15 cellular contexts compared by ENCODE assay signal in genomic region chr12:123041811-123042655, GRCh38.
DNase-seq lines count a peak whose midpoint lies in the region; ATAC-seq, FAIRE-seq and TF ChIP-seq lines count a peak whose summit lies in the region.
"Had no signal": no experiment of that assay in that cellular context is flagged by ENCODE, and none has a peak within 500 bp of the region (broad histone marks: within the 10 kb centered on the region; RNA-seq: fewer than 3 reads in every experiment).

No MANE protein-coding gene starts in this region.

- H3K36me3 ChIP-seq in IMR-90 (ENCODE audit: control insufficient read depth, insufficient read depth, low read length) (no peaks in the 10 kb centered on the region), kidney (ENCODE audit: control insufficient read depth in 1 of 2, insufficient read depth in 2 of 2, low read length in 2 of 2) (no peaks in the 10 kb centered on the region), spleen (no peaks in the 10 kb centered on the region)
- H3K36me3 ChIP-seq: neutrophil had no signal

- POLR2A ChIA-PET in IMR-90 (lab: Charles Lee; ENCODE audit: unreplicated experiment): interaction anchor here (0.6 to 1.6 kb wide), 4 partner anchors 107 to 196 kb away, joined by 3 to 8 read pairs (median 5); partner anchors contain the start of genes MPHOSPH9 and MTRFR

- H3K9ac ChIP-seq in IMR-90 (ENCODE audit: low read depth, low read length): peak overlapping the region; percentile 69
- H3K9ac ChIP-seq in kidney (ENCODE audit: low read length in 2 of 2): no peak overlapping the region

- H3K9me1 ChIP-seq in IMR-90 (ENCODE audit: insufficient read depth, low read length): peaks cover 25% of the 10 kb centered on the region

- DNase-seq in IMR-90 (peak; percentile 98), choroid plexus epithelial cell (ENCODE audit: low read depth) (peak; percentile 83), kidney (peak; percentile 60), spleen (peak; percentile 49), NCI-H2196 treated with DMSO at 0.1 percent for 48 hours (lab: John Stamatoyannopoulos, UW; ENCODE audit: unreplicated experiment) (no peak), omental fat pad (ENCODE audit: low spot score) (no peak), OCI-M1 (lab: John Stamatoyannopoulos, UW) (no peak)
- DNase-seq: immature natural killer cell, MM.1S, NCI-H446, T1000 had no signal

- no TSS peak for BruUV-seq in IMR-90 (replicated peaks; lab: Mats Ljungman, UMichigan)

- H2AK9ac ChIP-seq in IMR-90 (replicated peaks; ENCODE audit: low read depth, low read length, poor library complexity): peak overlapping the region; percentile 53

- peaks cover 33% of the 10 kb centered on the region for H3K4me1 ChIP-seq in IMR-90 (ENCODE audit: control insufficient read depth, insufficient read depth, low read length)
- H3K4me1 ChIP-seq in kidney (ENCODE audit: control insufficient read depth in 1 of 2, insufficient read depth in 1 of 2, low read depth in 1 of 2, low read length in 2 of 2): peaks cover 5 to 12% of the 10 kb centered on the region in 2 donors
- peaks cover 9 to 36% (median 16%) of the 10 kb centered on the region in 6 donors for H3K4me1 ChIP-seq in spleen

- H2AK5ac ChIP-seq in IMR-90 (ENCODE audit: low read depth, low read length): peak overlapping the region; percentile 97

- peak overlapping the region; percentile 87 for H3K18ac ChIP-seq in IMR-90 (ENCODE audit: low read depth, low read length)

- TF ChIP-seq CTCF in IMR-90 (conservative IDR thresholded peaks at IDR 0.05; ENCODE audit: low read depth, low read length): no peak
- no peak for TF ChIP-seq CTCF in choroid plexus epithelial cell (conservative IDR thresholded peaks at IDR 0.05; ENCODE audit: low read depth, low read length)
- no peak for TF ChIP-seq CTCF in kidney (IDR thresholded peaks at IDR 0.05; ENCODE audit: borderline replicate concordance, extremely low read depth, insufficient read depth)
- no peak for TF ChIP-seq CTCF in spleen (IDR thresholded peaks at IDR 0.05 in 8 of 11, conservative IDR thresholded peaks at IDR 0.05 in 3 of 11)
- TF ChIP-seq CTCF in omental fat pad (IDR thresholded peaks at IDR 0.05): no peak

- peak overlapping the region; percentile 68 to 90; a peak in 3 of 4 replicates for H4K8ac ChIP-seq in IMR-90 (ENCODE audit: low read depth in 2 of 2, low read length in 2 of 2)

- peak overlapping the region; percentile 92 for H2BK120ac ChIP-seq in IMR-90 (ENCODE audit: low read depth, low read length)

- H3K4ac ChIP-seq in IMR-90 (ENCODE audit: low read depth, low read length): peak overlapping the region; percentile 95

- in situ Hi-C loops in IMR-90 (cut with MboI; ENCODE audit: low sequenced_read_pairs): loop anchor here (10.0 kb wide), 1 partner anchor 193 kb away; the partner anchor contains the start of genes MPHOSPH9 and MTRFR

- CTCF ChIA-PET in IMR-90 (lab: Yijun Ruan, JAX): interaction anchor here (0.7 to 3.3 kb wide), 11 partner anchors 11 to 611 kb away, joined by 3 to 27 read pairs (median 4); partner anchors contain the start of genes MPHOSPH9, MTRFR and PITPNM2

- 36% methylated on average over 8 of the region's 17 CpGs; no CpG with 5 or more reads in 1 of the 2 experiments for WGBS in IMR-90 (ENCODE audit: extremely low coverage in 2 of 2, insufficient read length in 1 of 2), 2 experiments
- WGBS in spleen, 5 donors: 82 to 87% (median 86%) methylated on average over 16 to 17 of the region's 17 CpGs

- H2AFZ ChIP-seq in IMR-90 (replicated peaks; ENCODE audit: low read length, poor library complexity): peak overlapping the region; percentile 81

- peak overlapping the region; percentile 65 for H3K4me2 ChIP-seq in IMR-90 (ENCODE audit: low read depth, low read length)

- intact Hi-C loops in IMR-90 (cut with micrococcal nuclease): loop anchor here (2.0 kb wide), 2 partner anchors 61 to 85 kb away; partner anchors contain the start of gene ARL6IP4
- intact Hi-C loops in kidney (cut with DNase I): loop anchor here (5.0 to 10.0 kb wide), 2 partner anchors 113 to 195 kb away; partner anchors contain the start of gene PITPNM2
- intact Hi-C loops in spleen (cut with DNase I; ENCODE audit: low total_unique reads): loop anchor here (5.0 to 10.0 kb wide), 2 partner anchors 113 to 195 kb away; partner anchors contain the start of gene PITPNM2

- ATAC-seq in IMR-90 (ENCODE audit: low read depth) (peak; percentile 66), omental fat pad (ENCODE audit: low FRiP score) (no peak), GM21390 (IDR thresholded peaks at IDR 0.05; ENCODE audit: unreplicated experiment) (no peak)

- dilution Hi-C loops in IMR-90 (cut with HindIII; ENCODE audit: low sequenced_read_pairs, unreplicated experiment): no loop called here

- TF ChIP-seq POLR2A in IMR-90 (IDR thresholded peaks at IDR 0.05; ENCODE audit: low read depth, low read length) (no peak), spleen (IDR thresholded peaks at IDR 0.05) (no peak)

- H2BK20ac ChIP-seq in IMR-90 (ENCODE audit: low read depth, low read length): peak overlapping the region; percentile 93

- H3K27me3 ChIP-seq in IMR-90 (ENCODE audit: control insufficient read depth, insufficient read depth, low read length): no peaks in the 10 kb centered on the region
- no peaks in the 10 kb centered on the region for H3K27me3 ChIP-seq in spleen (replicated peaks in 1 of 7)
- H3K27me3 ChIP-seq: neutrophil had no signal

- H3K79me1 ChIP-seq in IMR-90 (ENCODE audit: low read depth in 1 of 2, low read length in 2 of 2): peaks cover 6 to 42% of the 10 kb centered on the region in 2 experiments; a peak in 3 of 4 replicates

- H3K56ac ChIP-seq in IMR-90 (ENCODE audit: extremely low read depth, insufficient read depth, low read length): peak overlapping the region; percentile 62

- H3K14ac ChIP-seq in IMR-90 (replicated peaks; ENCODE audit: low read depth, low read length): peak overlapping the region; percentile 87

- no peak for FAIRE-seq in kidney (lab: Jason Lieb, UNC)
- FAIRE-seq: endometrium, RCC 7860 had no signal

- H4K5ac ChIP-seq in IMR-90 (ENCODE audit: low read depth, low read length): peak overlapping the region; percentile 93

- H2BK15ac ChIP-seq in IMR-90 (ENCODE audit: low read depth, low read length): peak overlapping the region; percentile 49; the same call in 2 of the 3 replicates

- H3K23ac ChIP-seq in IMR-90 (ENCODE audit: low read depth, low read length): peak overlapping the region; percentile 91

- H3K4me3 ChIP-seq in IMR-90 (ENCODE audit: insufficient read depth, low read depth, low read length) (no peak overlapping the region), choroid plexus epithelial cell (ENCODE audit: low read depth, low read length) (no peak overlapping the region), kidney (ENCODE audit: low read length in 2 of 2) (no peak overlapping the region), spleen (no peak overlapping the region)

- H2BK5ac ChIP-seq in IMR-90 (ENCODE audit: low read depth, low read length, poor library complexity, severe bottlenecking): peak overlapping the region; percentile 74

- peak overlapping the region; percentile 95 for H4K91ac ChIP-seq in IMR-90 (ENCODE audit: insufficient read depth, low read depth, low read length)

- no peaks in the 10 kb centered on the region for H4K20me1 ChIP-seq in IMR-90 (ENCODE audit: insufficient read depth, low read length)

- H3K9me3 ChIP-seq in IMR-90 (ENCODE audit: control insufficient read depth, insufficient read depth, low read length) (no peaks in the 10 kb centered on the region), kidney (ENCODE audit: control insufficient read depth in 1 of 2, low read length in 2 of 2) (no peaks in the 10 kb centered on the region), spleen (no peaks in the 10 kb centered on the region)
- H3K9me3 ChIP-seq: neutrophil had no signal

- TF ChIP-seq RAD21 in IMR-90 (IDR thresholded peaks at IDR 0.05; ENCODE audit: low read length): peak; percentile 5; the same call in 1 of the 2 replicates

- H3K27ac ChIP-seq in IMR-90 (ENCODE audit: insufficient read depth, low read length) (peak overlapping the region; percentile 93), kidney (ENCODE audit: low read depth in 2 of 2, low read length in 2 of 2) (no peak overlapping the region), spleen (peak overlapping the region in 4 of 8 donors; percentile 25 to 34 (median 30))
- H3K27ac ChIP-seq: neutrophil had no signal

TF ChIP-seq in IMR-90, 13 proteins besides CTCF, POLR2A, EP300 and RAD21:
- TF ChIP-seq MAFK (IDR thresholded peaks at IDR 0.05; ENCODE audit: low read depth, low read length) (no peak), NFE2L2 (IDR thresholded peaks at IDR 0.05; ENCODE audit: low read depth, low read length) (peak; percentile 58; the same call in 1 of the 2 replicates), MXI1 (IDR thresholded peaks at IDR 0.05; ENCODE audit: borderline replicate concordance, low read depth, low read length) (peak; percentile 98), CEBPB (IDR thresholded peaks at IDR 0.05; ENCODE audit: low read depth, low read length) (no peak), CHD1 (IDR thresholded peaks at IDR 0.05; ENCODE audit: low read depth, low read length) (no peak), RFX5 (IDR thresholded peaks at IDR 0.05; ENCODE audit: low read depth, low read length) (no peak), FOS (IDR thresholded peaks at IDR 0.05; ENCODE audit: low read depth, low read length) (peak; percentile 47), MAZ (IDR thresholded peaks at IDR 0.05; ENCODE audit: borderline replicate concordance, low read depth, low read length) (peak; percentile 67), BHLHE40 (IDR thresholded peaks at IDR 0.05; ENCODE audit: low read depth, low read length) (peak; percentile 98), USF2 (IDR thresholded peaks at IDR 0.05; ENCODE audit: low read depth, low read length) (peak; percentile 47; the same call in 1 of the 2 replicates)
- TF ChIP-seq, protein P1, sequence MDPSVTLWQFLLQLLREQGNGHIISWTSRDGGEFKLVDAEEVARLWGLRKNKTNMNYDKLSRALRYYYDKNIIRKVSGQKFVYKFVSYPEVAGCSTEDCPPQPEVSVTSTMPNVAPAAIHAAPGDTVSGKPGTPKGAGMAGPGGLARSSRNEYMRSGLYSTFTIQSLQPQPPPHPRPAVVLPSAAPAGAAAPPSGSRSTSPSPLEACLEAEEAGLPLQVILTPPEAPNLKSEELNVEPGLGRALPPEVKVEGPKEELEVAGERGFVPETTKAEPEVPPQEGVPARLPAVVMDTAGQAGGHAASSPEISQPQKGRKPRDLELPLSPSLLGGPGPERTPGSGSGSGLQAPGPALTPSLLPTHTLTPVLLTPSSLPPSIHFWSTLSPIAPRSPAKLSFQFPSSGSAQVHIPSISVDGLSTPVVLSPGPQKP (IDR thresholded peaks at IDR 0.05; ENCODE audit: borderline replicate concordance, low read depth, low read length): no peak

Comparison
In these comparisons a context has a peak if more than half of its experiments do, and no peak if none do; other contexts are left out.
1. DNase-seq: peak in IMR-90 (single experiment), choroid plexus epithelial cell (single experiment), kidney (single experiment) and spleen (single experiment); none in NCI-H2196 treated with DMSO at 0.1 percent for 48 hours (single experiment), omental fat pad (single experiment) and OCI-M1 (single experiment).